ENCODE assay signal across 8 cellular contexts in the genomic region with DNA sequence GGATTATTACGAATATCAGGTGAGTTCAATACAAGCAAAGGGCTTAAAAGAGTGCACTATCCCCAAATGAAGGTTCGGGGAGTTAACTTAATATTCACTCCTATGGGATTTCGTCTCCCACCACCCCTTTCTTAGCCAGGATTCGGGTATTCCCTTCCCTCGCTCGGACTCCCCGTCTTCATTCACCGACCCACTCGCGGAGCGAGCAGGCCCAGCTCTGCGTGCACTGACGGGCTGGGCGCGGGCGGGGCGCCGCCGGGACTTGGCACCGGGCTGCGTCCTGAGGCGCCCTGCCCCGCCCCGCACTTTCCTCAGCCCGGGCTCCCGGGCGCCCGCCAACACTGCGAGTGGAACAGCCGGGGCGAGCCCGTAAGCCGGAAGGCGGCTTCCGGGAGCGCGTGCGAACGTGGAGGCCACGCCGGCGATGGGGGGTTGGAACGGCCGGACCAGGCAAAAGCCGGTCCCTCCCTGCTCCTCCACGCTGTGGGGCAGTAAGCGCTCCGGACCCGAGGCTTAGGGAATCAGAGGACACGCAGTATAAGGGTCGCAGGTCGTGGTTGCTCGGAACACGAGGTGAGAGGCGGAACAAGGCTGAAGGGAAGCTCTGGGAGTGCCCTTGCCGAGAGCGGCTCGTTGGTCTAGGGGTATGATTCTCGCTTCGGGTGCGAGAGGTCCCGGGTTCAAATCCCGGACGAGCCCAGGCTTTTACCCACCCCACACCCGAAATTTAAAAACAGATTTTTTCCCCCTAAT. TPM values are rescaled to one million over a fixed set of nuclear protein-coding genes. Genes with fewer than 3 reads are reported as not detected.
A peak's percentile ranks its signal among the peaks of the same experiment; 100 is the strongest.
DNase-seq lines count a peak whose midpoint lies in the region; ATAC-seq, FAIRE-seq and TF ChIP-seq lines count a peak whose summit lies in the region.

No MANE protein-coding gene starts in this region.

- peaks cover 46% of the 10 kb centered on the region for H3K4me1 Mint-ChIP-seq in activated naive CD4-positive, alpha-beta T cell treated with anti-CD3 and anti-CD28 coated beads, Interleukin-2, amount 50 U/mL, for 24 hours

- DNase-seq in NB4 (ENCODE audit: low read depth) (peak; percentile 87), SK-N-MC (ENCODE audit: low read depth, low spot score) (peak; percentile 58), head of caudate nucleus (peak; percentile 83 to 98 (median 93)), pancreas (peak; percentile 85 to 99 (median 93)), tibial artery (peak; percentile 91 to 95)

- TF ChIP-seq POLR2A in NB4 (IDR thresholded peaks at IDR 0.05; ENCODE audit: extremely low read depth, insufficient read length) = peak; percentile 34

- no peak for FAIRE-seq in pancreas (lab: Jason Lieb, UNC)

- no peak for TF ChIP-seq CTCF in NB4 (IDR thresholded peaks at IDR 0.05; ENCODE audit: low read depth, low read length)
- TF ChIP-seq CTCF in pancreas (IDR thresholded peaks at IDR 0.05) = no peak
- peak in 1 of 2 experiments; percentile 6 for TF ChIP-seq CTCF in tibial artery (IDR thresholded peaks at IDR 0.05)

- peak; percentile 47 for ATAC-seq in HG02571 (IDR thresholded peaks at IDR 0.05; ENCODE audit: unreplicated experiment)
- peak; percentile 83 to 88 (median 86) for ATAC-seq in pancreas

- H3K4me3 ChIP-seq in GM08714 (ENCODE audit: low read length) = peak overlapping the region; percentile 92
- H3K4me3 ChIP-seq in NB4 (ENCODE audit: low read depth, low read length) = peak overlapping the region; percentile 84
- peak overlapping the region; percentile 99 for H3K4me3 ChIP-seq in SK-N-MC
- H3K4me3 ChIP-seq in pancreas = peak overlapping the region; percentile 47 to 68 (median 62)
- H3K4me3 ChIP-seq in tibial artery = peak overlapping the region; percentile 63 to 82

- H3K9me3 Mint-ChIP-seq in activated naive CD4-positive, alpha-beta T cell treated with anti-CD3 and anti-CD28 coated beads, Interleukin-2, amount 50 U/mL, for 24 hours = no peaks in the 10 kb centered on the region

- H3K4me1 ChIP-seq in pancreas (no peaks in the 10 kb centered on the region), tibial artery (peaks cover 0 to 21% (median 9%) of the 10 kb centered on the region in 4 donors)

- H3K27me3 ChIP-seq in pancreas = no peaks in the 10 kb centered on the region
- no peaks in the 10 kb centered on the region for H3K27me3 ChIP-seq in tibial artery

- 0% methylated on average over 65 of the region's 65 CpGs for WGBS in pancreas, 2 donors

- peak overlapping the region; percentile 94 for H3K27ac ChIP-seq in SK-N-MC
- H3K27ac ChIP-seq in pancreas = peak overlapping the region; percentile 73 to 87 (median 81)
- peak overlapping the region; percentile 83 to 85 for H3K27ac ChIP-seq in tibial artery

- H3K36me3 Mint-ChIP-seq in activated naive CD4-positive, alpha-beta T cell treated with anti-CD3 and anti-CD28 coated beads, Interleukin-2, amount 50 U/mL, for 24 hours = no peaks in the 10 kb centered on the region

- H3K27ac Mint-ChIP-seq in activated naive CD4-positive, alpha-beta T cell treated with anti-CD3 and anti-CD28 coated beads, Interleukin-2, amount 50 U/mL, for 24 hours = peak overlapping the region; percentile 100

- peak overlapping the region; percentile 93 for H3K4me3 Mint-ChIP-seq in activated naive CD4-positive, alpha-beta T cell treated with anti-CD3 and anti-CD28 coated beads, Interleukin-2, amount 50 U/mL, for 24 hours

- peak overlapping the region; percentile 95 for H3K9ac ChIP-seq in SK-N-MC (ENCODE audit: insufficient read length)

- no peaks in the 10 kb centered on the region for H3K36me3 ChIP-seq in SK-N-MC (ENCODE audit: insufficient read depth, low read length)
- H3K36me3 ChIP-seq in pancreas = no peaks in the 10 kb centered on the region
- no peaks in the 10 kb centered on the region for H3K36me3 ChIP-seq in tibial artery

- H3K9me3 ChIP-seq in SK-N-MC (ENCODE audit: low read depth, low read length) = peaks cover 4% of the 10 kb centered on the region
- H3K9me3 ChIP-seq in pancreas = no peaks in the 10 kb centered on the region
- no peaks in the 10 kb centered on the region for H3K9me3 ChIP-seq in tibial artery

- intact Hi-C loops in head of caudate nucleus (cut with DNase I) (no loop called here), pancreas (cut with DNase I) (no loop called here), tibial artery (cut with DNase I; ENCODE audit: low total_unique reads) (no loop called here)

- peaks cover 2% of the 10 kb centered on the region for H3K27me3 Mint-ChIP-seq in activated naive CD4-positive, alpha-beta T cell treated with anti-CD3 and anti-CD28 coated beads, Interleukin-2, amount 50 U/mL, for 24 hours

RNA-seq across cellular contexts. Expression of a gene that starts 7.5 kb away (rescaled TPM):
- total RNA-seq in pancreas = 10 to 100 TPM; 17.3 to 46.6 (median 23.5) TPM
- 1 to 10 TPM; 6.3 to 9.3 TPM for polyA plus RNA-seq in pancreas

Comparison
In these comparisons a context has a peak if more than half of its experiments do, and no peak if none do; other contexts are left out.
1. Peak in every context shown above with its lines: DNase-seq, ATAC-seq, H3K4me3 ChIP-seq and H3K27ac ChIP-seq.